1 cellular context compared by ENCODE assay signal in the genomic region with DNA sequence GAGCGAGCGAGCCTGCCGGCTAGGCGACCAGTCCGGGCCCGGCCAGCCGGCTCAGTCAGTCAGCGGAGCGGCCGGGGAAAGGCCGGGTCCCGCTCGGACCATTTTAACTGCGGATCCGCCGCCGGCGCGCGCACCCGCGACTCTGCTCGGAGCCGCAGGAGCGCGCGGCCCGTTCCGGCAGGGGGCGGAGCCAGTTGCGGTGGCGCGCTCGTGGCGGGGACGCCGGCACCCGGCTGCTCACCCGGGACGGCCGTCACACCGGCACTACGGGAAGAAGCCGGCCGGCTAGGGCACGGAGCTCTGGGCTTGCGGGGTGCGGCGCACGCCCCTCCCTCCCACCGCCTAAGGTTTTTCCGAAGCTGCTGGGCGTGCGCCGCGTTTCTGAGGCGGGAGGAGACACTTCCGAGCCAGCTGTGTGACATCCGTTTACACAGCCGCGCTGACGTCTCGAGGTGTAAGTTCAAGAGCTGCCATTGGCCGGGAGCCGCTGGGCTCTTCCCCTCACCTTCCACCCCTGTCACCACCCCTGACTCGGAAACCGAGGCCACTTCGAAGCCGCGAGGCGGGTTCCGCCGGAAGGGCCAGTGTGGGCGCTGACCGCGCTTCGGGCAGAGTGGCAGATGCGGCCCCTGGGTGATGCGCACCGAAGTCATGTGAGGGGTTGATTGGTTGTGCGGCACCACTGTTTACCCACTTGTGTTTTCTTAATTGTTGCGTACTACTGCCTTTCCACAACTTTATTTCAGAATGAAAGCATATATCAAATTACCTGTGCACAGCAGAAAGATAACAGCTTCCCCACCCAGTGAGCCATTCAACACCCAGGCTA.
TF ChIP-seq lines count a peak whose summit lies in the region.

A gene (minus strand): TSS at position 144 of the 829 bp plus-strand sequence.

TF ChIP-seq in GM12878, 131 proteins besides CTCF, POLR2A, EP300 and RAD21 (continued from another document and continues in another):
- peak; percentile 85 for TF ChIP-seq TAF1 (IDR thresholded peaks at IDR 0.05; ENCODE audit: borderline replicate concordance, low read depth, low read length)
- TF ChIP-seq FOXM1 (IDR thresholded peaks at IDR 0.05; ENCODE audit: low read depth, low read length): peak; percentile 69
- TF ChIP-seq NRF1 (conservative IDR thresholded peaks at IDR 0.05; ENCODE audit: low read depth, low read length): no peak
- 0 out of 4 replicates have a peak, but pooled peaks of 1 of the 2 experiments have one; percentile 57 for TF ChIP-seq ETV6 (conservative IDR thresholded peaks at IDR 0.05 in 1 of 2, IDR thresholded peaks at IDR 0.05 in 1 of 2; ENCODE audit: borderline replicate concordance in 1 of 2, low read depth in 1 of 2)
- TF ChIP-seq RB1 (IDR thresholded peaks at IDR 0.05; ENCODE audit: borderline replicate concordance): no peak
- no peak for TF ChIP-seq YBX1 (IDR thresholded peaks at IDR 0.05)
- TF ChIP-seq CHD1 (IDR thresholded peaks at IDR 0.05; ENCODE audit: low read depth, low read length): 0 out of 2 replicates have a peak, but pooled peaks have one; percentile 73
- TF ChIP-seq IKZF1 (conservative IDR thresholded peaks at IDR 0.05): peak; percentile 75
- TF ChIP-seq RCOR1 (conservative IDR thresholded peaks at IDR 0.05; ENCODE audit: low read depth, low read length): no peak
- 0 out of 2 replicates have a peak, but pooled peaks have one; percentile 20 for TF ChIP-seq JUND (IDR thresholded peaks at IDR 0.05; ENCODE audit: low read depth, low read length)
- TF ChIP-seq EZH2 (IDR thresholded peaks at IDR 0.05; ENCODE audit: borderline replicate concordance, control insufficient read depth, low read depth, low read length): no peak
- peak; percentile 36 for TF ChIP-seq MEF2B (IDR thresholded peaks at IDR 0.05; ENCODE audit: partially characterized antibody, poor library complexity, severe bottlenecking)
- TF ChIP-seq ZSCAN29 (IDR thresholded peaks at IDR 0.05): no peak; the same call in 1 of the 2 replicates
- peak; percentile 48; the same call in 1 of the 2 replicates for TF ChIP-seq BCL11A (IDR thresholded peaks at IDR 0.05; ENCODE audit: low read depth, low read length)
- TF ChIP-seq, protein P1, sequence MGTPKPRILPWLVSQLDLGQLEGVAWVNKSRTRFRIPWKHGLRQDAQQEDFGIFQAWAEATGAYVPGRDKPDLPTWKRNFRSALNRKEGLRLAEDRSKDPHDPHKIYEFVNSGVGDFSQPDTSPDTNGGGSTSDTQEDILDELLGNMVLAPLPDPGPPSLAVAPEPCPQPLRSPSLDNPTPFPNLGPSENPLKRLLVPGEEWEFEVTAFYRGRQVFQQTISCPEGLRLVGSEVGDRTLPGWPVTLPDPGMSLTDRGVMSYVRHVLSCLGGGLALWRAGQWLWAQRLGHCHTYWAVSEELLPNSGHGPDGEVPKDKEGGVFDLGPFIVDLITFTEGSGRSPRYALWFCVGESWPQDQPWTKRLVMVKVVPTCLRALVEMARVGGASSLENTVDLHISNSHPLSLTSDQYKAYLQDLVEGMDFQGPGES (IDR thresholded peaks at IDR 0.05): no peak
- TF ChIP-seq, protein P2, sequence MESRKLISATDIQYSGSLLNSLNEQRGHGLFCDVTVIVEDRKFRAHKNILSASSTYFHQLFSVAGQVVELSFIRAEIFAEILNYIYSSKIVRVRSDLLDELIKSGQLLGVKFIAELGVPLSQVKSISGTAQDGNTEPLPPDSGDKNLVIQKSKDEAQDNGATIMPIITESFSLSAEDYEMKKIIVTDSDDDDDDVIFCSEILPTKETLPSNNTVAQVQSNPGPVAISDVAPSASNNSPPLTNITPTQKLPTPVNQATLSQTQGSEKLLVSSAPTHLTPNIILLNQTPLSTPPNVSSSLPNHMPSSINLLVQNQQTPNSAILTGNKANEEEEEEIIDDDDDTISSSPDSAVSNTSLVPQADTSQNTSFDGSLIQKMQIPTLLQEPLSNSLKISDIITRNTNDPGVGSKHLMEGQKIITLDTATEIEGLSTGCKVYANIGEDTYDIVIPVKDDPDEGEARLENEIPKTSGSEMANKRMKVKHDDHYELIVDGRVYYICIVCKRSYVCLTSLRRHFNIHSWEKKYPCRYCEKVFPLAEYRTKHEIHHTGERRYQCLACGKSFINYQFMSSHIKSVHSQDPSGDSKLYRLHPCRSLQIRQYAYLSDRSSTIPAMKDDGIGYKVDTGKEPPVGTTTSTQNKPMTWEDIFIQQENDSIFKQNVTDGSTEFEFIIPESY (IDR thresholded peaks at IDR 0.05): no peak
- TF ChIP-seq, protein P3, sequence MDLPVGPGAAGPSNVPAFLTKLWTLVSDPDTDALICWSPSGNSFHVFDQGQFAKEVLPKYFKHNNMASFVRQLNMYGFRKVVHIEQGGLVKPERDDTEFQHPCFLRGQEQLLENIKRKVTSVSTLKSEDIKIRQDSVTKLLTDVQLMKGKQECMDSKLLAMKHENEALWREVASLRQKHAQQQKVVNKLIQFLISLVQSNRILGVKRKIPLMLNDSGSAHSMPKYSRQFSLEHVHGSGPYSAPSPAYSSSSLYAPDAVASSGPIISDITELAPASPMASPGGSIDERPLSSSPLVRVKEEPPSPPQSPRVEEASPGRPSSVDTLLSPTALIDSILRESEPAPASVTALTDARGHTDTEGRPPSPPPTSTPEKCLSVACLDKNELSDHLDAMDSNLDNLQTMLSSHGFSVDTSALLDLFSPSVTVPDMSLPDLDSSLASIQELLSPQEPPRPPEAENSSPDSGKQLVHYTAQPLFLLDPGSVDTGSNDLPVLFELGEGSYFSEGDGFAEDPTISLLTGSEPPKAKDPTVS (IDR thresholded peaks at IDR 0.05; ENCODE audit: low read depth, low read length): no peak
- TF ChIP-seq, protein P4, sequence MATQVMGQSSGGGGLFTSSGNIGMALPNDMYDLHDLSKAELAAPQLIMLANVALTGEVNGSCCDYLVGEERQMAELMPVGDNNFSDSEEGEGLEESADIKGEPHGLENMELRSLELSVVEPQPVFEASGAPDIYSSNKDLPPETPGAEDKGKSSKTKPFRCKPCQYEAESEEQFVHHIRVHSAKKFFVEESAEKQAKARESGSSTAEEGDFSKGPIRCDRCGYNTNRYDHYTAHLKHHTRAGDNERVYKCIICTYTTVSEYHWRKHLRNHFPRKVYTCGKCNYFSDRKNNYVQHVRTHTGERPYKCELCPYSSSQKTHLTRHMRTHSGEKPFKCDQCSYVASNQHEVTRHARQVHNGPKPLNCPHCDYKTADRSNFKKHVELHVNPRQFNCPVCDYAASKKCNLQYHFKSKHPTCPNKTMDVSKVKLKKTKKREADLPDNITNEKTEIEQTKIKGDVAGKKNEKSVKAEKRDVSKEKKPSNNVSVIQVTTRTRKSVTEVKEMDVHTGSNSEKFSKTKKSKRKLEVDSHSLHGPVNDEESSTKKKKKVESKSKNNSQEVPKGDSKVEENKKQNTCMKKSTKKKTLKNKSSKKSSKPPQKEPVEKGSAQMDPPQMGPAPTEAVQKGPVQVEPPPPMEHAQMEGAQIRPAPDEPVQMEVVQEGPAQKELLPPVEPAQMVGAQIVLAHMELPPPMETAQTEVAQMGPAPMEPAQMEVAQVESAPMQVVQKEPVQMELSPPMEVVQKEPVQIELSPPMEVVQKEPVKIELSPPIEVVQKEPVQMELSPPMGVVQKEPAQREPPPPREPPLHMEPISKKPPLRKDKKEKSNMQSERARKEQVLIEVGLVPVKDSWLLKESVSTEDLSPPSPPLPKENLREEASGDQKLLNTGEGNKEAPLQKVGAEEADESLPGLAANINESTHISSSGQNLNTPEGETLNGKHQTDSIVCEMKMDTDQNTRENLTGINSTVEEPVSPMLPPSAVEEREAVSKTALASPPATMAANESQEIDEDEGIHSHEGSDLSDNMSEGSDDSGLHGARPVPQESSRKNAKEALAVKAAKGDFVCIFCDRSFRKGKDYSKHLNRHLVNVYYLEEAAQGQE (IDR thresholded peaks at IDR 0.05; ENCODE audit: low read depth, low read length): 0 out of 2 replicates have a peak, but pooled peaks have one; percentile 22
- TF ChIP-seq, protein P5, sequence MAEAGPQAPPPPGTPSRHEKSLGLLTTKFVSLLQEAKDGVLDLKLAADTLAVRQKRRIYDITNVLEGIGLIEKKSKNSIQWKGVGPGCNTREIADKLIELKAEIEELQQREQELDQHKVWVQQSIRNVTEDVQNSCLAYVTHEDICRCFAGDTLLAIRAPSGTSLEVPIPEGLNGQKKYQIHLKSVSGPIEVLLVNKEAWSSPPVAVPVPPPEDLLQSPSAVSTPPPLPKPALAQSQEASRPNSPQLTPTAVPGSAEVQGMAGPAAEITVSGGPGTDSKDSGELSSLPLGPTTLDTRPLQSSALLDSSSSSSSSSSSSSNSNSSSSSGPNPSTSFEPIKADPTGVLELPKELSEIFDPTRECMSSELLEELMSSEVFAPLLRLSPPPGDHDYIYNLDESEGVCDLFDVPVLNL (IDR thresholded peaks at IDR 0.05; ENCODE audit: low read depth, low read length): no peak
- peak; percentile 54; the same call in 1 of the 2 replicates for TF ChIP-seq NFIC (IDR thresholded peaks at IDR 0.05; ENCODE audit: low read depth, low read length)
- TF ChIP-seq, protein P6, sequence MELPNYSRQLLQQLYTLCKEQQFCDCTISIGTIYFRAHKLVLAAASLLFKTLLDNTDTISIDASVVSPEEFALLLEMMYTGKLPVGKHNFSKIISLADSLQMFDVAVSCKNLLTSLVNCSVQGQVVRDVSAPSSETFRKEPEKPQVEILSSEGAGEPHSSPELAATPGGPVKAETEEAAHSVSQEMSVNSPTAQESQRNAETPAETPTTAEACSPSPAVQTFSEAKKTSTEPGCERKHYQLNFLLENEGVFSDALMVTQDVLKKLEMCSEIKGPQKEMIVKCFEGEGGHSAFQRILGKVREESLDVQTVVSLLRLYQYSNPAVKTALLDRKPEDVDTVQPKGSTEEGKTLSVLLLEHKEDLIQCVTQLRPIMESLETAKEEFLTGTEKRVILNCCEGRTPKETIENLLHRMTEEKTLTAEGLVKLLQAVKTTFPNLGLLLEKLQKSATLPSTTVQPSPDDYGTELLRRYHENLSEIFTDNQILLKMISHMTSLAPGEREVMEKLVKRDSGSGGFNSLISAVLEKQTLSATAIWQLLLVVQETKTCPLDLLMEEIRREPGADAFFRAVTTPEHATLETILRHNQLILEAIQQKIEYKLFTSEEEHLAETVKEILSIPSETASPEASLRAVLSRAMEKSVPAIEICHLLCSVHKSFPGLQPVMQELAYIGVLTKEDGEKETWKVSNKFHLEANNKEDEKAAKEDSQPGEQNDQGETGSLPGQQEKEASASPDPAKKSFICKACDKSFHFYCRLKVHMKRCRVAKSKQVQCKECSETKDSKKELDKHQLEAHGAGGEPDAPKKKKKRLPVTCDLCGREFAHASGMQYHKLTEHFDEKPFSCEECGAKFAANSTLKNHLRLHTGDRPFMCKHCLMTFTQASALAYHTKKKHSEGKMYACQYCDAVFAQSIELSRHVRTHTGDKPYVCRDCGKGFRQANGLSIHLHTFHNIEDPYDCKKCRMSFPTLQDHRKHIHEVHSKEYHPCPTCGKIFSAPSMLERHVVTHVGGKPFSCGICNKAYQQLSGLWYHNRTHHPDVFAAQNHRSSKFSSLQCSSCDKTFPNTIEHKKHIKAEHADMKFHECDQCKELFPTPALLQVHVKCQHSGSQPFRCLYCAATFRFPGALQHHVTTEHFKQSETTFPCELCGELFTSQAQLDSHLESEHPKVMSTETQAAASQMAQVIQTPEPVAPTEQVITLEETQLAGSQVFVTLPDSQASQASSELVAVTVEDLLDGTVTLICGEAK (IDR thresholded peaks at IDR 0.05; ENCODE audit: borderline replicate concordance): peak; percentile 79
- TF ChIP-seq, protein P7, sequence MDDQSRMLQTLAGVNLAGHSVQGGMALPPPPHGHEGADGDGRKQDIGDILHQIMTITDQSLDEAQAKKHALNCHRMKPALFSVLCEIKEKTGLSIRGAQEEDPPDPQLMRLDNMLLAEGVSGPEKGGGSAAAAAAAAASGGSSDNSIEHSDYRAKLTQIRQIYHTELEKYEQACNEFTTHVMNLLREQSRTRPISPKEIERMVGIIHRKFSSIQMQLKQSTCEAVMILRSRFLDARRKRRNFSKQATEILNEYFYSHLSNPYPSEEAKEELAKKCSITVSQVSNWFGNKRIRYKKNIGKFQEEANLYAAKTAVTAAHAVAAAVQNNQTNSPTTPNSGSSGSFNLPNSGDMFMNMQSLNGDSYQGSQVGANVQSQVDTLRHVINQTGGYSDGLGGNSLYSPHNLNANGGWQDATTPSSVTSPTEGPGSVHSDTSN (IDR thresholded peaks at IDR 0.05; ENCODE audit: insufficient replicate concordance, low read depth, low read length): no peak
- TF ChIP-seq TARDBP (IDR thresholded peaks at IDR 0.05; ENCODE audit: borderline replicate concordance): peak; percentile 87
- TF ChIP-seq CBFB (IDR thresholded peaks at IDR 0.05; ENCODE audit: low read depth): peak; percentile 83; the same call in 1 of the 2 replicates
- TF ChIP-seq NBN (IDR thresholded peaks at IDR 0.05): peak; percentile 42; the same call in 1 of the 2 replicates
- peak; percentile 80; the same call in 1 of the 2 replicates for TF ChIP-seq POLR2AphosphoS2 (IDR thresholded peaks at IDR 0.05; ENCODE audit: low read depth, low read length)
- peak; percentile 84; the same call in 1 of the 2 replicates for TF ChIP-seq MTA3 (IDR thresholded peaks at IDR 0.05; ENCODE audit: borderline replicate concordance, low read length)
- no peak for TF ChIP-seq ZNF384 (IDR thresholded peaks at IDR 0.05; ENCODE audit: borderline replicate concordance, low read depth, low read length)
- no peak for TF ChIP-seq CHD4 (IDR thresholded peaks at IDR 0.05)
- TF ChIP-seq, protein P8, sequence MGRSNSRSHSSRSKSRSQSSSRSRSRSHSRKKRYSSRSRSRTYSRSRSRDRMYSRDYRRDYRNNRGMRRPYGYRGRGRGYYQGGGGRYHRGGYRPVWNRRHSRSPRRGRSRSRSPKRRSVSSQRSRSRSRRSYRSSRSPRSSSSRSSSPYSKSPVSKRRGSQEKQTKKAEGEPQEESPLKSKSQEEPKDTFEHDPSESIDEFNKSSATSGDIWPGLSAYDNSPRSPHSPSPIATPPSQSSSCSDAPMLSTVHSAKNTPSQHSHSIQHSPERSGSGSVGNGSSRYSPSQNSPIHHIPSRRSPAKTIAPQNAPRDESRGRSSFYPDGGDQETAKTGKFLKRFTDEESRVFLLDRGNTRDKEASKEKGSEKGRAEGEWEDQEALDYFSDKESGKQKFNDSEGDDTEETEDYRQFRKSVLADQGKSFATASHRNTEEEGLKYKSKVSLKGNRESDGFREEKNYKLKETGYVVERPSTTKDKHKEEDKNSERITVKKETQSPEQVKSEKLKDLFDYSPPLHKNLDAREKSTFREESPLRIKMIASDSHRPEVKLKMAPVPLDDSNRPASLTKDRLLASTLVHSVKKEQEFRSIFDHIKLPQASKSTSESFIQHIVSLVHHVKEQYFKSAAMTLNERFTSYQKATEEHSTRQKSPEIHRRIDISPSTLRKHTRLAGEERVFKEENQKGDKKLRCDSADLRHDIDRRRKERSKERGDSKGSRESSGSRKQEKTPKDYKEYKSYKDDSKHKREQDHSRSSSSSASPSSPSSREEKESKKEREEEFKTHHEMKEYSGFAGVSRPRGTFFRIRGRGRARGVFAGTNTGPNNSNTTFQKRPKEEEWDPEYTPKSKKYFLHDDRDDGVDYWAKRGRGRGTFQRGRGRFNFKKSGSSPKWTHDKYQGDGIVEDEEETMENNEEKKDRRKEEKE (IDR thresholded peaks at IDR 0.05): no peak
- peak; percentile 8 to 54; a peak in 1 of 4 replicates for TF ChIP-seq SRF (IDR thresholded peaks at IDR 0.05; ENCODE audit: low read depth in 2 of 2, low read length in 2 of 2)
- TF ChIP-seq POU2F2 (IDR thresholded peaks at IDR 0.05; ENCODE audit: borderline replicate concordance, low read depth, low read length): peak; percentile 71; the same call in 1 of the 3 replicates
